Comparison of ENCODE assay signal across 8 cellular contexts in the genomic region with DNA sequence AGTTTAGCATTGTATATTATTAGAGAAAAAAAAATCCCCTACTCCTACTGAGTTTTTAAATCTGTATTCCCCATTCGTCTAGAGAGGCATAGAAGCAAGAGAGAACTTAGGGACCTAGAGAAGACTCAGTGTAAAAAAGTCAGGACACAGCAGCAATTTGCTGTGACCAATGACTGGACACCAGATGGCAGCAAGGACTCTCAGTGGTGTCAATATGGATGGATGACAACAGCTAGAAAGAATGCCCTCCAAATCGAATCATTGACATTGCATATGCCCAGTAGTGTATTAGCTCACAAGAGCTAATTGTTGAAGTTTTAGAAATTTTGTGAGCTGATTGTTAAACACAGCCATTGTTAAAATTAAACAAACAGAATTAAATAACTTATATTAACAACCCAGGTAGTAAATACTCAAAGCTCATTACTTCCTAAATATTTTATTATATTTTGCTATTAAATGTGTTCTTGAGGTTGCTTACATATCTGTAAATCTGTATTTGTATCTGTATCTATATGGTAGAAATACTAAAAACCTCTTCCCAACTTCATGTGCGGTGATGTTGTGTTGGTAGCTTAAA. TPM values are rescaled to one million over a fixed set of nuclear protein-coding genes. Genes with fewer than 3 reads are reported as not detected.
DNase-seq lines count a peak whose midpoint lies in the region; ATAC-seq, FAIRE-seq and TF ChIP-seq lines count a peak whose summit lies in the region.

No MANE protein-coding gene starts in this region.

- H2AFZ ChIP-seq in HepG2 (ENCODE audit: low read length): no peak overlapping the region

- peak; percentile 93 for ATAC-seq in HepG2
- no peak for ATAC-seq in HG03196 (IDR thresholded peaks at IDR 0.05; ENCODE audit: unreplicated experiment)

- H3K36me3 ChIP-seq in HepG2 (replicated peaks in 1 of 2; ENCODE audit: control insufficient read depth in 1 of 2, insufficient read depth in 2 of 2, low read length in 2 of 2): no peaks in the 10 kb centered on the region

- POLR2A ChIA-PET in HepG2 (lab: Yijun Ruan, JAX): no interaction called here

- BruUV-seq in HepG2 (replicated peaks; lab: Mats Ljungman, UMichigan): no TSS peak

- no peak for TF ChIP-seq EP300 in HepG2 (IDR thresholded peaks at IDR 0.05; ENCODE audit: low read depth in 2 of 2, low read length in 2 of 2)
- no peak for TF ChIP-seq EP300 in HepG2 (CRISPR knock-in tag; IDR thresholded peaks at IDR 0.05; ENCODE audit: borderline replicate concordance)

- H3K9me3 ChIP-seq in HepG2 (ENCODE audit: low read length): no peaks in the 10 kb centered on the region

- no peak overlapping the region for H3K27ac Mint-ChIP-seq in chondrocyte (ENCODE audit: unreplicated experiment)

- peaks cover 4% of the 10 kb centered on the region for H3K9me3 Mint-ChIP-seq in chondrocyte (ENCODE audit: low read depth)

- H3K79me2 ChIP-seq in HepG2 (ENCODE audit: insufficient read depth, low read length): no peaks in the 10 kb centered on the region

- WGBS in HepG2 (ENCODE audit: low lambda C conversion rate): 28% methylated on average over 3 of the region's 3 CpGs

- H3K4me1 Mint-ChIP-seq in chondrocyte (ENCODE audit: low read depth): peaks cover 8% of the 10 kb centered on the region

- H3K27me3 Mint-ChIP-seq in chondrocyte (ENCODE audit: low read depth): no peaks in the 10 kb centered on the region

- no peak overlapping the region for H3K4me3 Mint-ChIP-seq in chondrocyte (ENCODE audit: unreplicated experiment)

- CTCF ChIA-PET in HepG2 (lab: Yijun Ruan, JAX; ENCODE audit: low intra/inter-chr PET ratio, low total read pairs): interaction anchor here (0.6 to 1.2 kb wide), 3 partner anchors 72 to 353 kb away, joined by 4 to 5 read pairs (median 5); no protein-coding TSS in a partner anchor

- H3K4me2 ChIP-seq in HepG2 (ENCODE audit: low read depth, low read length): no peak overlapping the region

- no peak overlapping the region for H3K4me3 ChIP-seq in HepG2 (replicated peaks in 1 of 3; ENCODE audit: insufficient read depth in 1 of 3, low read depth in 2 of 3, low read length in 3 of 3)

- H4K20me1 ChIP-seq in HepG2 (ENCODE audit: insufficient read depth, low read length): no peaks in the 10 kb centered on the region

- TF ChIP-seq RAD21 in HepG2 (CRISPR knock-in tag; IDR thresholded peaks at IDR 0.05): peak; percentile 36; the same call in 1 of the 2 replicates

- DNase-seq in EH (ENCODE audit: low read depth) (peak; percentile 55), HTR-8/SVneo (ENCODE audit: insufficient read length, low spot score) (peak; percentile 39), OCI-M2 (lab: John Stamatoyannopoulos, UW; ENCODE audit: unreplicated experiment) (peak; percentile 18), chondrocyte (ENCODE audit: low spot score) (no peak), HepG2 (ENCODE audit: low spot score) (peak; percentile 60), NCI-H1436 (lab: John Stamatoyannopoulos, UW) (no peak)
- no peak for DNase-seq in activated CD8-positive, alpha-beta memory T cell treated with anti-CD3 and anti-CD28 coated beads, Interleukin-2, amount 50 U/mL, for 48 hours

- FAIRE-seq in HTR-8/SVneo (lab: Jason Lieb, UNC): no peak
- FAIRE-seq in HepG2 (lab: Jason Lieb, UNC): peak; percentile 91

- no peak overlapping the region for H3K27ac ChIP-seq in HepG2 (ENCODE audit: extremely low read length, insufficient read depth, low read length)

- no peak overlapping the region for H3K9ac ChIP-seq in HepG2 (ENCODE audit: insufficient read depth, low read depth, low read length)

- TF ChIP-seq POLR2A in HepG2 (IDR thresholded peaks at IDR 0.05; ENCODE audit: insufficient read depth in 1 of 2, low read depth in 2 of 2, low read length in 2 of 2): no peak

- no peaks in the 10 kb centered on the region for H3K36me3 Mint-ChIP-seq in chondrocyte (ENCODE audit: low read depth)

- TF ChIP-seq CTCF in chondrocyte (IDR thresholded peaks at IDR 0.05) (peak; percentile 87), HepG2 (CRISPR knock-in tag; IDR thresholded peaks at IDR 0.05) (peak; percentile 78)

- no peaks in the 10 kb centered on the region for H3K27me3 ChIP-seq in HepG2 (ENCODE audit: control insufficient read depth in 1 of 2, insufficient read depth in 2 of 2, low read length in 2 of 2)

- in situ Hi-C loops in HepG2 (cut with HindIII; ENCODE audit: extremely low pct_ligation_motif_present, low pct_unique_long_range_greater_than_20kb): no loop called here

- H3K4me1 ChIP-seq in HepG2 (ENCODE audit: insufficient read depth, low read length): no peaks in the 10 kb centered on the region

- intact Hi-C loops in HepG2 (cut with micrococcal nuclease; ENCODE audit: unreplicated experiment): loop anchor here (1.0 to 2.0 kb wide), 6 partner anchors 71 to 513 kb away; no protein-coding TSS in a partner anchor

TF ChIP-seq in HepG2, 621 proteins besides CTCF, POLR2A, EP300 and RAD21 (continues in another document):
- TF ChIP-seq SMC3 (IDR thresholded peaks at IDR 0.05; ENCODE audit: low read length) (peak; percentile 74), TBX2 (CRISPR knock-in tag; IDR thresholded peaks at IDR 0.05; ENCODE audit: borderline replicate concordance) (no peak), ZFP90 (CRISPR knock-in tag; IDR thresholded peaks at IDR 0.05; ENCODE audit: borderline replicate concordance) (no peak), ZNF644 (CRISPR knock-in tag; IDR thresholded peaks at IDR 0.05; ENCODE audit: low read depth) (no peak), SMAD9 (CRISPR knock-in tag; IDR thresholded peaks at IDR 0.05) (no peak), JUN (CRISPR knock-in tag; IDR thresholded peaks at IDR 0.05) (peak; percentile 58; the same call in 1 of the 2 replicates)
- TF ChIP-seq, protein P1, sequence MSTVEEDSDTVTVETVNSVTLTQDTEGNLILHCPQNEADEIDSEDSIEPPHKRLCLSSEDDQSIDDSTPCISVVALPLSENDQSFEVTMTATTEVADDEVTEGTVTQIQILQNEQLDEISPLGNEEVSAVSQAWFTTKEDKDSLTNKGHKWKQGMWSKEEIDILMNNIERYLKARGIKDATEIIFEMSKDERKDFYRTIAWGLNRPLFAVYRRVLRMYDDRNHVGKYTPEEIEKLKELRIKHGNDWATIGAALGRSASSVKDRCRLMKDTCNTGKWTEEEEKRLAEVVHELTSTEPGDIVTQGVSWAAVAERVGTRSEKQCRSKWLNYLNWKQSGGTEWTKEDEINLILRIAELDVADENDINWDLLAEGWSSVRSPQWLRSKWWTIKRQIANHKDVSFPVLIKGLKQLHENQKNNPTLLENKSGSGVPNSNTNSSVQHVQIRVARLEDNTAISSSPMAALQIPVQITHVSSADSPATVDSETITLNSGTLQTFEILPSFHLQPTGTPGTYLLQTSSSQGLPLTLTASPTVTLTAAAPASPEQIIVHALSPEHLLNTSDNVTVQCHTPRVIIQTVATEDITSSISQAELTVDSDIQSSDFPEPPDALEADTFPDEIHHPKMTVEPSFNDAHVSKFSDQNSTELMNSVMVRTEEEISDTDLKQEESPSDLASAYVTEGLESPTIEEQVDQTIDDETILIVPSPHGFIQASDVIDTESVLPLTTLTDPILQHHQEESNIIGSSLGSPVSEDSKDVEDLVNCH (CRISPR knock-in tag; IDR thresholded peaks at IDR 0.05): no peak
- TF ChIP-seq, protein P2, sequence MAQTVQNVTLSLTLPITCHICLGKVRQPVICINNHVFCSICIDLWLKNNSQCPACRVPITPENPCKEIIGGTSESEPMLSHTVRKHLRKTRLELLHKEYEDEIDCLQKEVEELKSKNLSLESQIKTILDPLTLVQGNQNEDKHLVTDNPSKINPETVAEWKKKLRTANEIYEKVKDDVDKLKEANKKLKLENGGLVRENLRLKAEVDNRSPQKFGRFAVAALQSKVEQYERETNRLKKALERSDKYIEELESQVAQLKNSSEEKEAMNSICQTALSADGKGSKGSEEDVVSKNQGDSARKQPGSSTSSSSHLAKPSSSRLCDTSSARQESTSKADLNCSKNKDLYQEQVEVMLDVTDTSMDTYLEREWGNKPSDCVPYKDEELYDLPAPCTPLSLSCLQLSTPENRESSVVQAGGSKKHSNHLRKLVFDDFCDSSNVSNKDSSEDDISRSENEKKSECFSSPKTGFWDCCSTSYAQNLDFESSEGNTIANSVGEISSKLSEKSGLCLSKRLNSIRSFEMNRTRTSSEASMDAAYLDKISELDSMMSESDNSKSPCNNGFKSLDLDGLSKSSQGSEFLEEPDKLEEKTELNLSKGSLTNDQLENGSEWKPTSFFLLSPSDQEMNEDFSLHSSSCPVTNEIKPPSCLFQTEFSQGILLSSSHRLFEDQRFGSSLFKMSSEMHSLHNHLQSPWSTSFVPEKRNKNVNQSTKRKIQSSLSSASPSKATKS (CRISPR knock-in tag; IDR thresholded peaks at IDR 0.05): no peak

RNA-seq across cellular contexts. Expression of a gene that starts 43.9 kb away (rescaled TPM):
- 0.02 TPM in 1 of 3 replicates, not detected in the others for total RNA-seq in chondrocyte
- not detected in 2 replicates for total RNA-seq in HepG2 (2016; rRNA removed; fragmentation: Illumina TruSeq; extraction: Trizol)
- total RNA-seq in HepG2 (2016; cell fraction: cytosol; rRNA removed; fragmentation: Illumina TruSeq; extraction: Trizol; ENCODE audit: low read depth): not detected in 2 replicates
- total RNA-seq in HepG2 (2016; cell fraction: insoluble cytoplasmic fraction; rRNA removed; fragmentation: Illumina TruSeq; extraction: Trizol): not detected in 2 replicates
- not detected in 2 replicates for total RNA-seq in HepG2 (2016; cell fraction: membrane; rRNA removed; fragmentation: Illumina TruSeq; extraction: Trizol)
- not detected in 2 replicates for total RNA-seq in HepG2 (2016; cell fraction: nucleus; rRNA removed; fragmentation: Illumina TruSeq; extraction: Trizol)
- not detected in 2 replicates for polyA plus RNA-seq in HepG2 (2011; rRNA removed)
- polyA plus RNA-seq in HepG2 (2011; cell fraction: cytosol; rRNA removed): not detected in 2 replicates
- not detected in 2 replicates for polyA plus RNA-seq in HepG2 (2011; cell fraction: nucleus; rRNA removed)
- 0.01 TPM in 1 of 2 replicates, not detected in the other for polyA plus RNA-seq in HepG2 (2012)
- polyA plus RNA-seq in HepG2 (2016; cell fraction: cytosol; fragmentation: Illumina TruSeq; extraction: Trizol; ENCODE audit: low read depth): not detected in 2 replicates
- not detected in 2 replicates for polyA plus RNA-seq in HepG2 (2016; cell fraction: insoluble cytoplasmic fraction; fragmentation: Illumina TruSeq; extraction: Trizol; ENCODE audit: low read depth)
- not detected in 2 replicates for polyA plus RNA-seq in HepG2 (2016; cell fraction: membrane; fragmentation: Illumina TruSeq; extraction: Trizol; ENCODE audit: low read depth)
- polyA plus RNA-seq in HepG2 (2016; cell fraction: nucleus; fragmentation: Illumina TruSeq; extraction: Trizol; ENCODE audit: insufficient read depth, low read depth): not detected in 2 replicates
- polyA minus RNA-seq in HepG2 (2011; rRNA and poly(A)+ RNA removed; ENCODE audit: low replicate concordance): not detected in 2 replicates
- polyA minus RNA-seq in HepG2 (2011; cell fraction: cytosol; rRNA and poly(A)+ RNA removed): not detected in 2 replicates
- not detected in 2 replicates for polyA minus RNA-seq in HepG2 (2011; cell fraction: nucleus; rRNA and poly(A)+ RNA removed)

Comparison
In these comparisons a context has a peak if more than half of its experiments do, and no peak if none do; other contexts are left out.
1. DNase-seq: peak in EH (single experiment), HTR-8/SVneo (single experiment), OCI-M2 (single experiment) and HepG2 (single experiment); none in chondrocyte (single experiment), NCI-H1436 (single experiment) and activated CD8-positive, alpha-beta memory T cell treated with anti-CD3 and anti-CD28 coated beads, Interleukin-2, amount 50 U/mL, for 48 hours (single experiment).